In the genomic region with DNA sequence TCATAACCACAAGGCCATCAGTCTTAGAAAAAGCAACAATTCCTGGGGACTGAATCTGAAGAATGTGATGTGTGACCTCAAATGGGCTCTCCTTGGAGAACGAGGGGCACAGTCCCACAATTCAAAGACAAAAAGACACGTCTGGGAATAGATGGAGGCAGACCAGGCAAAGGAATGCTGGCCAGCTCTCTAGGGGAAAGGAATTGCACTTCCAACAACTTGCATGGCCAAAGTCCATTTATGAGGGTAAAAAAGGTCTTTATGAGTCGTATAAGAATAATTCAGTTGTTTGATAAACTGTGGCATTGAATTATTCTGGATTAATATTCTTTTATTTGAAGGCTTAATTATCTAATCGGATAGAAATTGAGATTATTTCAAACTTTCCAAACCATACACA, we compare ENCODE assay signal across 26 cellular contexts.
"Had no signal": no experiment of that assay in that cellular context is flagged by ENCODE, and none has a peak within 500 bp of the region (broad histone marks: within the 10 kb centered on the region; RNA-seq: fewer than 3 reads in every experiment).

No MANE protein-coding gene starts in this region.

- H3K27ac Mint-ChIP-seq: activated CD4-positive, alpha-beta T cell treated with anti-CD3 and anti-CD28 coated beads, Interleukin-2, amount 10 ng/mL, durations not matched to agents 24 days and 14 days; activated CD8-positive, alpha-beta T cell treated with anti-CD3 and anti-CD28 coated beads for 36 hours; activated naive CD8-positive, alpha-beta T cell treated with anti-CD3 and anti-CD28 coated beads for 36 hours; activated T-cell treated with anti-CD3 and anti-CD28 coated beads, Interleukin-2, amount 50 U/mL, for 24 hours; activated T-helper 1 cell treated with anti-CD3 and anti-CD28 coated beads, Interleukin-12 subunit alpha, Interleukin-12 subunit beta, Interleukin-2, Interleukin-4 antibody, amounts not matched to agents 30 ng/mL and 10 ng/mL and 1 ng/mL, durations not matched to agents 14 hours and 24 hours and 36 hours; T-helper 1 cell treated with Interleukin-12 subunit alpha and Interleukin-12 subunit beta and Interleukin-4 antibody, amounts not matched to agents 30 μg/mL and 1 μg/mL, for 36 hours; T-helper 2 cell treated with Interferon-gamma antibody and Interleukin-4, amounts not matched to agents 5 μg/mL and 100 μg/mL, for 36 hours had no signal

- H3K27ac ChIP-seq: body of pancreas, breast epithelium had no signal

- H3K27me3 ChIP-seq: body of pancreas, breast epithelium had no signal

- H3K4me3 ChIP-seq: body of pancreas, breast epithelium had no signal

- ATAC-seq: activated CD8-positive, alpha-beta T cell treated with anti-CD3 and anti-CD28 coated beads for 36 hours; body of pancreas had no signal

- FAIRE-seq: TTC549 had no signal

- H3K4me3 Mint-ChIP-seq: activated CD4-positive, alpha-beta T cell treated with anti-CD3 and anti-CD28 coated beads, Interleukin-2, amount 10 ng/mL, durations not matched to agents 24 days and 14 days; activated CD8-positive, alpha-beta T cell treated with anti-CD3 and anti-CD28 coated beads for 36 hours; activated naive CD8-positive, alpha-beta T cell treated with anti-CD3 and anti-CD28 coated beads for 36 hours; activated T-cell treated with anti-CD3 and anti-CD28 coated beads, Interleukin-2, amount 50 U/mL, for 24 hours; activated T-helper 1 cell treated with anti-CD3 and anti-CD28 coated beads, Interleukin-12 subunit alpha, Interleukin-12 subunit beta, Interleukin-2, Interleukin-4 antibody, amounts not matched to agents 30 ng/mL and 10 ng/mL and 1 ng/mL, durations not matched to agents 14 hours and 24 hours and 36 hours; T-helper 1 cell treated with Interleukin-12 subunit alpha and Interleukin-12 subunit beta and Interleukin-4 antibody, amounts not matched to agents 30 μg/mL and 1 μg/mL, for 36 hours; T-helper 2 cell treated with Interferon-gamma antibody and Interleukin-4, amounts not matched to agents 5 μg/mL and 100 μg/mL, for 36 hours had no signal

- H3K4me1 ChIP-seq: body of pancreas, breast epithelium had no signal

- H3K27me3 Mint-ChIP-seq: activated CD4-positive, alpha-beta T cell treated with anti-CD3 and anti-CD28 coated beads, Interleukin-2, amount 10 ng/mL, durations not matched to agents 24 days and 14 days had no signal

- H3K36me3 Mint-ChIP-seq: activated naive CD8-positive, alpha-beta T cell treated with anti-CD3 and anti-CD28 coated beads for 36 hours had no signal

- H3K36me3 ChIP-seq: breast epithelium had no signal

- H3K9me3 Mint-ChIP-seq: activated CD4-positive, alpha-beta T cell treated with anti-CD3 and anti-CD28 coated beads, Interleukin-2, amount 10 ng/mL, durations not matched to agents 24 days and 14 days; activated CD8-positive, alpha-beta T cell treated with anti-CD3 and anti-CD28 coated beads for 36 hours; activated naive CD8-positive, alpha-beta T cell treated with anti-CD3 and anti-CD28 coated beads for 36 hours; activated T-cell treated with anti-CD3 and anti-CD28 coated beads, Interleukin-2, amount 50 U/mL, for 24 hours; activated T-helper 1 cell treated with anti-CD3 and anti-CD28 coated beads, Interleukin-12 subunit alpha, Interleukin-12 subunit beta, Interleukin-2, Interleukin-4 antibody, amounts not matched to agents 30 ng/mL and 10 ng/mL and 1 ng/mL, durations not matched to agents 14 hours and 24 hours and 36 hours; T-helper 1 cell treated with Interleukin-12 subunit alpha and Interleukin-12 subunit beta and Interleukin-4 antibody, amounts not matched to agents 30 μg/mL and 1 μg/mL, for 36 hours; T-helper 2 cell treated with Interferon-gamma antibody and Interleukin-4, amounts not matched to agents 5 μg/mL and 100 μg/mL, for 36 hours had no signal

- DNase-seq: activated CD4-positive, alpha-beta T cell treated with anti-CD3 and anti-CD28 coated beads, Interleukin-2, amount 10 ng/mL, durations not matched to agents 24 days and 14 days; activated CD4-positive, alpha-beta T cell treated with anti-CD3 and anti-CD28 coated beads, Interleukin-2, amount 50 U/mL, for 4 hours; activated CD8-positive, alpha-beta T cell treated with anti-CD3 and anti-CD28 coated beads for 36 hours; activated naive CD4-positive, alpha-beta T cell treated with anti-CD3 and anti-CD28 coated beads, Interleukin-2, amount 50 U/mL, for 16 hours; activated naive CD8-positive, alpha-beta T cell treated with anti-CD3 and anti-CD28 coated beads for 36 hours; activated T-cell treated with anti-CD3 and anti-CD28 coated beads, Interleukin-2, amount 50 U/mL, for 24 hours; amniotic stem cell; aorta; body of pancreas; KBM-7; MM.1S; NCI-H1092 treated with DMSO at 0.1 percent for 48 hours; NCI-H146; NCI-H187; NCI-H2029 treated with DMSO at 0.1 percent for 48 hours; NCI-H2107; NCI-H2171; NCI-H510A; NCI-H748 treated with DMSO at 0.1 percent for 48 hours; NK-92 treated with Interleukin-12 subunit alpha and Interleukin-12 subunit beta, amount 100 ng/mL, for 24 hours; Right ventricle myocardium superior had no signal

- H3K9me3 ChIP-seq: body of pancreas, breast epithelium had no signal

- H3K4me1 Mint-ChIP-seq: activated CD4-positive, alpha-beta T cell treated with anti-CD3 and anti-CD28 coated beads, Interleukin-2, amount 10 ng/mL, durations not matched to agents 24 days and 14 days; activated naive CD8-positive, alpha-beta T cell treated with anti-CD3 and anti-CD28 coated beads for 36 hours had no signal
